ENCODE assay signal across 11 cellular contexts in the genomic region with DNA sequence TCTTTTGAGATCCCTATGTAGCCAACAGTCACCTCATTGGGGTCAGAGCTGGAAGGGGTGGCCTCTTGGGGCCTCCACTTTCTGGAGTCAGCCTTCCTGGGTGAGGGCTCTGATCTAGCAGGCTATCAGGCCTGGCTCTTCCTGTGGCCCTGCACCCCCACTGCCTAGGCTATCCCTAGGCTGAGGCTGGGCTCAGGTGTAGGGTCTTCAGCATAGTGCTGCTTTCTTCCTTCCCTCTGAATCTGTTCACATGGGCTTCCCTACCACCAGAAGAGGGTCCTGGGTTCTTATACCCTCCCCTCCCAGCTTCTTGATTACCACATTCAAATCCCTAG. TPM values are rescaled to one million over a fixed set of nuclear protein-coding genes. Genes with fewer than 3 reads are reported as not detected.
DNase-seq lines count a peak whose midpoint lies in the region; ATAC-seq and TF ChIP-seq lines count a peak whose summit lies in the region.
"Had no signal": no experiment of that assay in that cellular context is flagged by ENCODE, and none has a peak within 500 bp of the region (broad histone marks: within the 10 kb centered on the region; RNA-seq: fewer than 3 reads in every experiment).

No MANE protein-coding gene starts in this region.

- intact Hi-C loops in spleen (cut with DNase I; ENCODE audit: low total_unique reads): no loop called here

- H3K27me3 ChIP-seq in Peyer's patch (no peaks in the 10 kb centered on the region), spleen (replicated peaks in 1 of 7) (no peaks in the 10 kb centered on the region), MG63 (no peaks in the 10 kb centered on the region)
- H3K27me3 ChIP-seq: body of pancreas had no signal

- no peak for TF ChIP-seq POLR2A in Peyer's patch (IDR thresholded peaks at IDR 0.05)
- TF ChIP-seq POLR2A in spleen (IDR thresholded peaks at IDR 0.05): no peak

- DNase-seq in Peyer's patch (no peak), spleen (peak; percentile 78), retina (no peak), MG63 (no peak)
- DNase-seq: stimulated activated naive CD4-positive, alpha-beta T cell treated with Interleukin-2 at 50 U/mL for 16 hours had no signal

- TF ChIP-seq CTCF in Peyer's patch (IDR thresholded peaks at IDR 0.05) (no peak), spleen (IDR thresholded peaks at IDR 0.05 in 8 of 11, conservative IDR thresholded peaks at IDR 0.05 in 3 of 11) (no peak)

- ATAC-seq in GM18873 (IDR thresholded peaks at IDR 0.05; ENCODE audit: low FRiP score, unreplicated experiment): peak; percentile 2
- peak; percentile 5 for ATAC-seq in HG02884 (IDR thresholded peaks at IDR 0.05; ENCODE audit: unreplicated experiment)
- ATAC-seq in HG02852 (IDR thresholded peaks at IDR 0.05; ENCODE audit: unreplicated experiment): no peak
- no peak for ATAC-seq in GM18861 (IDR thresholded peaks at IDR 0.05; ENCODE audit: unreplicated experiment)
- ATAC-seq: body of pancreas had no signal

- H3K27ac ChIP-seq in Peyer's patch (peak overlapping the region; percentile 76 to 90 (median 83)), spleen (peak overlapping the region; percentile 83 to 98 (median 94))

- H3K4me3 ChIP-seq in Peyer's patch (peak overlapping the region in 1 of 4 donors; percentile 55), spleen (peak overlapping the region in 5 of 8 donors; percentile 51 to 77 (median 56)), MG63 (no peak overlapping the region)
- H3K4me3 ChIP-seq: body of pancreas had no signal

- H3K4me1 ChIP-seq in Peyer's patch (peaks cover 0 to 13% (median 1%) of the 10 kb centered on the region in 4 donors), spleen (peaks cover 4 to 62% (median 35%) of the 10 kb centered on the region in 6 donors)
- H3K4me1 ChIP-seq: body of pancreas had no signal

- H3K9me3 ChIP-seq in Peyer's patch (no peaks in the 10 kb centered on the region), spleen (no peaks in the 10 kb centered on the region), MG63 (no peaks in the 10 kb centered on the region)
- H3K9me3 ChIP-seq: body of pancreas had no signal

- H3K36me3 ChIP-seq in Peyer's patch: no peaks in the 10 kb centered on the region
- H3K36me3 ChIP-seq in spleen: peaks cover 0 to 47% (median 6%) of the 10 kb centered on the region in 6 donors
- no peaks in the 10 kb centered on the region for H3K36me3 ChIP-seq in MG63

RNA-seq across cellular contexts. Expression of gene SPI1, which starts 0.5 kb away (rescaled TPM):
- 10 to 100 TPM in 1 of 4 donors, 1 to 10 TPM in 3; 2.6 to 27.2 (median 7.8) TPM for total RNA-seq in Peyer's patch
- 100 to 1,000 TPM in 6 of 7 donors, 10 to 100 TPM in 1; 95.7 to 366 (median 198) TPM for total RNA-seq in spleen
- 100 to 1,000 TPM in 1 of 3 donors, 10 to 100 TPM in 2; 84.2 to 128 (median 91.8) TPM for polyA plus RNA-seq in spleen
- total RNA-seq in MG63 (2014; rRNA removed; shearing (Covaris generic); ENCODE audit: low replicate concordance): not detected in 2 replicates
- polyA plus RNA-seq: naive thymus-derived CD8-positive, alpha-beta T cell had no signal

RNA-seq across cellular contexts. Expression of gene MYBPC3, which starts 26.3 kb away (rescaled TPM):
- total RNA-seq in Peyer's patch (not detected), spleen (1 to 10 TPM in 5 of 7 donors, under 1 TPM in 2; 0.91 to 4.7 (median 1.5) TPM)
- 1 to 10 TPM in 2 of 3 donors, under 1 TPM in 1; 0.49 to 2.2 (median 1.4) TPM for polyA plus RNA-seq in spleen
- total RNA-seq in MG63 (2014; rRNA removed; shearing (Covaris generic); ENCODE audit: low replicate concordance): not detected in 2 replicates
- total RNA-seq: body of pancreas had no signal
- polyA plus RNA-seq: naive thymus-derived CD8-positive, alpha-beta T cell had no signal

RNA-seq across cellular contexts. Expression of gene SLC39A13, which starts 29.6 kb away (rescaled TPM):
- 10 to 100 TPM; 19.8 to 56.6 (median 39.6) TPM for total RNA-seq in Peyer's patch
- total RNA-seq in spleen: 10 to 100 TPM; 26.3 to 48.4 (median 43.2) TPM
- 10 to 100 TPM; 21.7 to 40.2 (median 26.0) TPM for polyA plus RNA-seq in spleen
- total RNA-seq in MG63 (2014; rRNA removed; shearing (Covaris generic); ENCODE audit: low replicate concordance): 34.0 and 51.1 TPM in 2 replicates

RNA-seq across cellular contexts. Expression of gene PSMC3, which starts 47.4 kb away (rescaled TPM):
- total RNA-seq in Peyer's patch (100 to 1,000 TPM in 1 of 4 donors, 10 to 100 TPM in 3; 47.6 to 121 (median 70.9) TPM), spleen (10 to 100 TPM; 59.7 to 80.8 (median 66.4) TPM)
- polyA plus RNA-seq in spleen: 100 to 1,000 TPM in 1 of 3 donors, 10 to 100 TPM in 2; 64.3 to 105 (median 90.0) TPM
- 147 and 165 TPM in 2 replicates for total RNA-seq in MG63 (2014; rRNA removed; shearing (Covaris generic); ENCODE audit: low replicate concordance)

Comparison
In these comparisons a context has a peak if more than half of its experiments do, and no peak if none do; other contexts are left out.
1. ATAC-seq: peak in GM18873 (single experiment) and HG02884 (single experiment); none in HG02852 (single experiment) and GM18861 (single experiment).